Comparison of ENCODE assay signal across 1 cellular context in the genomic region with DNA sequence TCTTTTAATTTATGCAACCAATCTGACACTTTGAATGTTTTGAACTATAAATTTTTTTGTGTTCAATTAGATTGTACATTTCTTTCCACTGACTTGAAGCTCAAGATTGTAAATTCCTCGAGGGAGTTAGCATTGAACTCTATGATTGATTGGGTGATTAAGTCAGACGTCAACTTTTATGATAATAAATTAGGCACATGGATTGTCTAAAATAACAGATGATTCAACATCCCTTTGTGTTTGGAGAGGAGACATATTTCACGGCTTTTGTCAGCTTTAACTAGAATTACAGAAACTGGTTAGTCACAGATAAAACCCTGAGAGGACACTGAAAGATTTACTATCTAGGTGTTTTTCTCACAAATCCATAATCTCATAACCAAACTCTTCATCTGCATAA.
TF ChIP-seq lines count a peak whose summit lies in the region.

No MANE protein-coding gene starts in this region.

TF ChIP-seq in K562, 482 proteins besides CTCF, POLR2A, EP300 and RAD21 (continued from another document):
- TF ChIP-seq, protein P1, sequence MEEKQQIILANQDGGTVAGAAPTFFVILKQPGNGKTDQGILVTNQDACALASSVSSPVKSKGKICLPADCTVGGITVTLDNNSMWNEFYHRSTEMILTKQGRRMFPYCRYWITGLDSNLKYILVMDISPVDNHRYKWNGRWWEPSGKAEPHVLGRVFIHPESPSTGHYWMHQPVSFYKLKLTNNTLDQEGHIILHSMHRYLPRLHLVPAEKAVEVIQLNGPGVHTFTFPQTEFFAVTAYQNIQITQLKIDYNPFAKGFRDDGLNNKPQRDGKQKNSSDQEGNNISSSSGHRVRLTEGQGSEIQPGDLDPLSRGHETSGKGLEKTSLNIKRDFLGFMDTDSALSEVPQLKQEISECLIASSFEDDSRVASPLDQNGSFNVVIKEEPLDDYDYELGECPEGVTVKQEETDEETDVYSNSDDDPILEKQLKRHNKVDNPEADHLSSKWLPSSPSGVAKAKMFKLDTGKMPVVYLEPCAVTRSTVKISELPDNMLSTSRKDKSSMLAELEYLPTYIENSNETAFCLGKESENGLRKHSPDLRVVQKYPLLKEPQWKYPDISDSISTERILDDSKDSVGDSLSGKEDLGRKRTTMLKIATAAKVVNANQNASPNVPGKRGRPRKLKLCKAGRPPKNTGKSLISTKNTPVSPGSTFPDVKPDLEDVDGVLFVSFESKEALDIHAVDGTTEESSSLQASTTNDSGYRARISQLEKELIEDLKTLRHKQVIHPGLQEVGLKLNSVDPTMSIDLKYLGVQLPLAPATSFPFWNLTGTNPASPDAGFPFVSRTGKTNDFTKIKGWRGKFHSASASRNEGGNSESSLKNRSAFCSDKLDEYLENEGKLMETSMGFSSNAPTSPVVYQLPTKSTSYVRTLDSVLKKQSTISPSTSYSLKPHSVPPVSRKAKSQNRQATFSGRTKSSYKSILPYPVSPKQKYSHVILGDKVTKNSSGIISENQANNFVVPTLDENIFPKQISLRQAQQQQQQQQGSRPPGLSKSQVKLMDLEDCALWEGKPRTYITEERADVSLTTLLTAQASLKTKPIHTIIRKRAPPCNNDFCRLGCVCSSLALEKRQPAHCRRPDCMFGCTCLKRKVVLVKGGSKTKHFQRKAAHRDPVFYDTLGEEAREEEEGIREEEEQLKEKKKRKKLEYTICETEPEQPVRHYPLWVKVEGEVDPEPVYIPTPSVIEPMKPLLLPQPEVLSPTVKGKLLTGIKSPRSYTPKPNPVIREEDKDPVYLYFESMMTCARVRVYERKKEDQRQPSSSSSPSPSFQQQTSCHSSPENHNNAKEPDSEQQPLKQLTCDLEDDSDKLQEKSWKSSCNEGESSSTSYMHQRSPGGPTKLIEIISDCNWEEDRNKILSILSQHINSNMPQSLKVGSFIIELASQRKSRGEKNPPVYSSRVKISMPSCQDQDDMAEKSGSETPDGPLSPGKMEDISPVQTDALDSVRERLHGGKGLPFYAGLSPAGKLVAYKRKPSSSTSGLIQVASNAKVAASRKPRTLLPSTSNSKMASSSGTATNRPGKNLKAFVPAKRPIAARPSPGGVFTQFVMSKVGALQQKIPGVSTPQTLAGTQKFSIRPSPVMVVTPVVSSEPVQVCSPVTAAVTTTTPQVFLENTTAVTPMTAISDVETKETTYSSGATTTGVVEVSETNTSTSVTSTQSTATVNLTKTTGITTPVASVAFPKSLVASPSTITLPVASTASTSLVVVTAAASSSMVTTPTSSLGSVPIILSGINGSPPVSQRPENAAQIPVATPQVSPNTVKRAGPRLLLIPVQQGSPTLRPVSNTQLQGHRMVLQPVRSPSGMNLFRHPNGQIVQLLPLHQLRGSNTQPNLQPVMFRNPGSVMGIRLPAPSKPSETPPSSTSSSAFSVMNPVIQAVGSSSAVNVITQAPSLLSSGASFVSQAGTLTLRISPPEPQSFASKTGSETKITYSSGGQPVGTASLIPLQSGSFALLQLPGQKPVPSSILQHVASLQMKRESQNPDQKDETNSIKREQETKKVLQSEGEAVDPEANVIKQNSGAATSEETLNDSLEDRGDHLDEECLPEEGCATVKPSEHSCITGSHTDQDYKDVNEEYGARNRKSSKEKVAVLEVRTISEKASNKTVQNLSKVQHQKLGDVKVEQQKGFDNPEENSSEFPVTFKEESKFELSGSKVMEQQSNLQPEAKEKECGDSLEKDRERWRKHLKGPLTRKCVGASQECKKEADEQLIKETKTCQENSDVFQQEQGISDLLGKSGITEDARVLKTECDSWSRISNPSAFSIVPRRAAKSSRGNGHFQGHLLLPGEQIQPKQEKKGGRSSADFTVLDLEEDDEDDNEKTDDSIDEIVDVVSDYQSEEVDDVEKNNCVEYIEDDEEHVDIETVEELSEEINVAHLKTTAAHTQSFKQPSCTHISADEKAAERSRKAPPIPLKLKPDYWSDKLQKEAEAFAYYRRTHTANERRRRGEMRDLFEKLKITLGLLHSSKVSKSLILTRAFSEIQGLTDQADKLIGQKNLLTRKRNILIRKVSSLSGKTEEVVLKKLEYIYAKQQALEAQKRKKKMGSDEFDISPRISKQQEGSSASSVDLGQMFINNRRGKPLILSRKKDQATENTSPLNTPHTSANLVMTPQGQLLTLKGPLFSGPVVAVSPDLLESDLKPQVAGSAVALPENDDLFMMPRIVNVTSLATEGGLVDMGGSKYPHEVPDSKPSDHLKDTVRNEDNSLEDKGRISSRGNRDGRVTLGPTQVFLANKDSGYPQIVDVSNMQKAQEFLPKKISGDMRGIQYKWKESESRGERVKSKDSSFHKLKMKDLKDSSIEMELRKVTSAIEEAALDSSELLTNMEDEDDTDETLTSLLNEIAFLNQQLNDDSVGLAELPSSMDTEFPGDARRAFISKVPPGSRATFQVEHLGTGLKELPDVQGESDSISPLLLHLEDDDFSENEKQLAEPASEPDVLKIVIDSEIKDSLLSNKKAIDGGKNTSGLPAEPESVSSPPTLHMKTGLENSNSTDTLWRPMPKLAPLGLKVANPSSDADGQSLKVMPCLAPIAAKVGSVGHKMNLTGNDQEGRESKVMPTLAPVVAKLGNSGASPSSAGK (IDR thresholded peaks at IDR 0.05), result 0 out of 2 replicates have a peak, but pooled peaks have one; percentile 22
- TF ChIP-seq LEF1 (IDR thresholded peaks at IDR 0.05), result peak; percentile 42; the same call in 1 of the 2 replicates
TF ChIP-seq in K562: peak in this region for 42.
